ENCODE assay signal across 8 cellular contexts in genomic region chr14:49867831-49868719, GRCh38. TPM values are rescaled to one million over a fixed set of nuclear protein-coding genes. Genes with fewer than 3 reads are reported as not detected.
DNase-seq lines count a peak whose midpoint lies in the region; ATAC-seq and TF ChIP-seq lines count a peak whose summit lies in the region.

No MANE protein-coding gene starts in this region.

- no peak for TF ChIP-seq CTCF in AG10803 (conservative IDR thresholded peaks at IDR 0.05; ENCODE audit: low read length)
- TF ChIP-seq CTCF in activated B cell treated with CpG ODN at 0.5 μM for 24 hours (IDR thresholded peaks at IDR 0.05) = no peak

- peak overlapping the region; percentile 100 for H3K27ac Mint-ChIP-seq in activated B cell treated with CpG ODN at 0.5 μM for 24 hours

- H3K9me3 Mint-ChIP-seq in activated B cell treated with CpG ODN at 0.5 μM for 24 hours = no peaks in the 10 kb centered on the region

- intact Hi-C loops in activated B cell treated with CpG ODN at 0.5 μM for 24 hours (cut with micrococcal nuclease) = loop anchor here (1.0 to 10.0 kb wide), 8 partner anchors 24 to 1997 kb away; partner anchors contain the start of genes GNG2 and SAV1

- CTCF ChIA-PET in activated B cell treated with CpG ODN at 0.5 μM for 24 hours (lab: Charles Lee) = interaction anchor here (0.6 to 8.5 kb wide), 13 partner anchors 11 to 238 kb away, joined by 3 to 90 read pairs (median 5); partner anchors contain the start of gene NEMF

- H3K27me3 Mint-ChIP-seq in activated B cell treated with CpG ODN at 0.5 μM for 24 hours = no peaks in the 10 kb centered on the region

- H3K4me1 Mint-ChIP-seq in activated B cell treated with CpG ODN at 0.5 μM for 24 hours = peaks cover 44% of the 10 kb centered on the region

- ATAC-seq in GM19035 (IDR thresholded peaks at IDR 0.05; ENCODE audit: unreplicated experiment) = peak; percentile 88
- ATAC-seq in HG03280 (IDR thresholded peaks at IDR 0.05; ENCODE audit: unreplicated experiment) = peak; percentile 91
- ATAC-seq in activated B cell treated with CpG ODN at 0.5 μM for 24 hours (ENCODE audit: low read depth) = peak; percentile 84

- DNase-seq in AG10803 (ENCODE audit: low read depth) (peak; percentile 97), NCI-H226 (peak; percentile 84), activated B cell treated with CpG ODN at 0.5 μM for 24 hours (peak; percentile 85), islet precursor cell (peak; percentile 99)
- DNase-seq in central memory CD4-positive, alpha-beta T cell = peak; percentile 96
- DNase-seq in stimulated activated CD4-positive, alpha-beta T cell treated with anti-CD3 and anti-CD28 coated beads, Interleukin-12 subunit alpha, Interleukin-12 subunit beta, amount 100 ng/mL, for 24 hours (ENCODE audit: low read depth in 2 of 2) = peak; percentile 96 to 97

- H3K36me3 Mint-ChIP-seq in activated B cell treated with CpG ODN at 0.5 μM for 24 hours (ENCODE audit: low read depth) = peaks cover 3% of the 10 kb centered on the region

- H3K4me3 ChIP-seq in AG10803 (ENCODE audit: low read length) = peak overlapping the region; percentile 75

- POLR2A ChIA-PET in activated B cell treated with CpG ODN at 0.5 μM for 24 hours (lab: Charles Lee) = interaction anchor here (0.6 to 11.5 kb wide), 36 partner anchors 12 to 363 kb away, joined by 3 to 233 read pairs (median 10); partner anchors contain the start of genes ARF6, KLHDC2, NEMF and SOS2

- peak overlapping the region; percentile 95 for H3K4me3 Mint-ChIP-seq in activated B cell treated with CpG ODN at 0.5 μM for 24 hours

RNA-seq across cellular contexts. Expression of gene NEMF, which starts 15.5 kb away (rescaled TPM):
- total RNA-seq in activated B cell treated with CpG ODN at 0.5 μM for 24 hours = 99.1 and 110 TPM in 2 replicates

RNA-seq across cellular contexts. Expression of gene ARF6, which starts 24.8 kb away (rescaled TPM):
- total RNA-seq in activated B cell treated with CpG ODN at 0.5 μM for 24 hours = 136 and 142 TPM in 2 replicates

Comparison
In these comparisons a context has a peak if more than half of its experiments do, and no peak if none do; other contexts are left out.
1. Peak in every context shown above with its lines: DNase-seq, ATAC-seq and H3K4me3 ChIP-seq.